In genomic region chr14:71320734-71321555, GRCh38 we compare ENCODE assay signal across 7 cellular contexts. TPM values are rescaled to one million over a fixed set of nuclear protein-coding genes. Genes with fewer than 3 reads are reported as not detected.
DNase-seq lines count a peak whose midpoint lies in the region; FAIRE-seq and TF ChIP-seq lines count a peak whose summit lies in the region.

No MANE protein-coding gene starts in this region.

- H3K79me1 ChIP-seq in H1 (ENCODE audit: low read depth, low read length), result no peaks in the 10 kb centered on the region
- no peaks in the 10 kb centered on the region for H3K79me1 ChIP-seq in mesendoderm (ENCODE audit: low read length)

- H3K56ac ChIP-seq in H1 (replicated peaks; ENCODE audit: insufficient read length, low read depth, low read length) (peak overlapping the region; percentile 40), mesendoderm (ENCODE audit: low read length) (peak overlapping the region; percentile 83)

- CTCF ChIA-PET in H1 (lab: Charles Lee; ENCODE audit: partially characterized antibody), result interaction anchor here (0.6 to 1.9 kb wide), 6 partner anchors 11 to 182 kb away, joined by 3 to 8 read pairs (median 3); no protein-coding TSS in a partner anchor

- no peak overlapping the region for H3K4ac ChIP-seq in H1 (replicated peaks; ENCODE audit: insufficient read length, low read depth, low read length)
- peak overlapping the region; percentile 89 for H3K4ac ChIP-seq in mesendoderm (ENCODE audit: low read depth, low read length)

- H2BK15ac ChIP-seq in H1 (ENCODE audit: low read length) (no peak overlapping the region; the same call in 1 of the 2 replicates), mesendoderm (replicated peaks; ENCODE audit: low read depth) (peak overlapping the region; percentile 65)

- H4K5ac ChIP-seq in H1 (ENCODE audit: insufficient read length, low read depth, low read length), result peak overlapping the region; percentile 63
- H4K5ac ChIP-seq in mesendoderm (ENCODE audit: low read length), result no peak overlapping the region

- H2BK12ac ChIP-seq in H1 (ENCODE audit: low read depth, low read length), result 0 out of 2 replicates have a peak overlapping the region, but pooled peaks have one; percentile 62

- DNase-seq in GM12891 (ENCODE audit: insufficient read length, low spot score), result peak; percentile 41
- DNase-seq in HFF-Myc (ENCODE audit: extremely low read depth, low read depth), result no peak
- peak; percentile 60 for DNase-seq in NCI-H2171 (lab: John Stamatoyannopoulos, UW)
- DNase-seq in activated CD8-positive, alpha-beta memory T cell treated with anti-CD3 and anti-CD28 coated beads for 4 hours (ENCODE audit: low read depth in 2 of 2), result peak; percentile 29 to 30
- peak in 1 of 2 experiments; percentile 78 for DNase-seq in H1 (ENCODE audit: low read depth in 1 of 2, low spot score in 2 of 2)
- peak; percentile 66 for DNase-seq in mesendoderm
- peak; percentile 35 for DNase-seq in stimulated activated CD8-positive, alpha-beta memory T cell treated with anti-CD3 and anti-CD28 coated beads, Interleukin-15, amount 100 ng/mL, for 24 hours (ENCODE audit: low read depth)

- H3K4me3 ChIP-seq in HFF-Myc (replicated peaks; ENCODE audit: low read depth, low read length), result peak overlapping the region; percentile 77
- peak overlapping the region; percentile 54 to 89 (median 86) for H3K4me3 ChIP-seq in H1 (ENCODE audit: extremely low read depth in 1 of 4, insufficient read depth in 2 of 4, low read depth in 3 of 4, low read length in 4 of 4)
- peak overlapping the region; percentile 66 for H3K4me3 ChIP-seq in mesendoderm (ENCODE audit: low read length)

- peaks cover 0 to 46% of the 10 kb centered on the region in 2 experiments; a peak in 3 of 4 replicates for H3K79me2 ChIP-seq in H1 (ENCODE audit: control insufficient read depth in 1 of 2, insufficient read depth in 2 of 2, low read length in 2 of 2)
- H3K79me2 ChIP-seq in mesendoderm (ENCODE audit: control insufficient read depth, insufficient read depth, low read length), result peaks cover 24% of the 10 kb centered on the region

- POLR2A ChIA-PET in H1 (lab: Charles Lee; ENCODE audit: partially characterized antibody), result interaction anchor here (0.7 to 2.9 kb wide), 25 partner anchors 10 to 680 kb away, joined by 3 to 19 read pairs (median 3); partner anchors contain the start of gene MAP3K9

- H3K4me1 ChIP-seq in H1 (replicated peaks in 1 of 4; ENCODE audit: control insufficient read depth in 3 of 4, insufficient read depth in 4 of 4, low read length in 3 of 4) (peaks cover 2 to 15% (median 8%) of the 10 kb centered on the region in 4 experiments; a peak in 4 of 7 replicates), mesendoderm (ENCODE audit: control insufficient read depth, low read depth, low read length) (peaks cover 6% of the 10 kb centered on the region)

- peak overlapping the region; percentile 85 for H2BK5ac ChIP-seq in H1 (ENCODE audit: low read depth, low read length)
- peak overlapping the region; percentile 57 for H2BK5ac ChIP-seq in mesendoderm (ENCODE audit: low read length)

- H2AFZ ChIP-seq in H1 (ENCODE audit: low read length), result no peak overlapping the region

- TF ChIP-seq CTCF in HFF-Myc (IDR thresholded peaks at IDR 0.05; ENCODE audit: low read depth, low read length, missing control alignments), result no peak
- TF ChIP-seq CTCF in H1 (IDR thresholded peaks at IDR 0.05; ENCODE audit: control extremely low read depth in 1 of 3, insufficient read depth in 1 of 3, low read depth in 1 of 3, low read length in 3 of 3), result no peak

- TF ChIP-seq EP300 in H1 (IDR thresholded peaks at IDR 0.05; ENCODE audit: borderline replicate concordance in 1 of 2, low read depth in 2 of 2, low read length in 2 of 2), result no peak; a peak in 1 of 3 replicates

- TF ChIP-seq POLR2A in GM12891 (IDR thresholded peaks at IDR 0.05; ENCODE audit: low read depth, low read length) (no peak; the same call in none of the 2 replicates), H1 (IDR thresholded peaks at IDR 0.05; ENCODE audit: control extremely low read depth in 1 of 2, low read depth in 2 of 2, low read length in 2 of 2) (peak in 1 of 2 experiments; percentile 3; a peak in 2 of 3 replicates)

- H3K36me3 ChIP-seq in H1 (ENCODE audit: control insufficient read depth in 2 of 4, insufficient read depth in 4 of 4, low read length in 3 of 4) (no peaks in the 10 kb centered on the region), mesendoderm (ENCODE audit: control insufficient read depth, insufficient read depth, low read length) (no peaks in the 10 kb centered on the region)

- peak overlapping the region; percentile 75 for H4K91ac ChIP-seq in H1 (replicated peaks; ENCODE audit: insufficient read length, low read length)

- no peak overlapping the region for H3K23ac ChIP-seq in H1 (ENCODE audit: insufficient read length)
- no peak overlapping the region for H3K23ac ChIP-seq in mesendoderm (ENCODE audit: low read length)

- no peak overlapping the region for H2BK20ac ChIP-seq in H1 (ENCODE audit: low read length)

- peaks cover 3% of the 10 kb centered on the region; the same call in 1 of the 2 replicates for H3K23me2 ChIP-seq in H1 (ENCODE audit: low read depth, low read length)

- no peak overlapping the region for H2AK5ac ChIP-seq in H1 (ENCODE audit: low read depth, low read length)
- no peak overlapping the region for H2AK5ac ChIP-seq in mesendoderm (ENCODE audit: low read length)

- 2% methylated on average over 45 of the region's 95 CpGs; no CpG with 5 or more reads in 1 of the 2 experiments for WGBS in H1 (ENCODE audit: extremely low coverage in 1 of 2, insufficient coverage in 1 of 2, insufficient read length in 1 of 2, insufficient replicate concordance in 2 of 2, low coverage in 1 of 2, low lambda C conversion rate in 2 of 2, missing lambda C conversion rate in 1 of 2), 2 experiments
- WGBS in mesendoderm (ENCODE audit: extremely low coverage, insufficient coverage, low lambda C conversion rate), result no CpG with 5 or more reads among the region's 95 CpGs

- H3K18ac ChIP-seq in H1 (ENCODE audit: extremely low read depth, low read length) (peak overlapping the region; percentile 85), mesendoderm (ENCODE audit: low read length) (peak overlapping the region; percentile 99)

- H3K27ac ChIP-seq in H1 (ENCODE audit: low read depth, low read length), result peak overlapping the region; percentile 79
- H3K27ac ChIP-seq in mesendoderm (ENCODE audit: low read depth, low read length), result peak overlapping the region; percentile 98

- peak overlapping the region; percentile 88 to 91 for H3K4me2 ChIP-seq in H1 (ENCODE audit: insufficient read depth in 1 of 2, low read depth in 2 of 2, low read length in 2 of 2)
- peak overlapping the region; percentile 52 for H3K4me2 ChIP-seq in mesendoderm (ENCODE audit: low read length)

- peak; percentile 5 to 21; a peak in 2 of 4 replicates for TF ChIP-seq RAD21 in H1 (IDR thresholded peaks at IDR 0.05 in 1 of 2, conservative IDR thresholded peaks at IDR 0.05 in 1 of 2; ENCODE audit: low read depth in 2 of 2, low read length in 2 of 2)

- H3K9ac ChIP-seq in H1 (replicated peaks in 1 of 4; ENCODE audit: extremely low read depth in 1 of 4, low read depth in 3 of 4, low read length in 3 of 4) (peak overlapping the region; percentile 73 to 91 (median 80)), mesendoderm (ENCODE audit: low read length) (peak overlapping the region; percentile 72)

- H3K27me3 ChIP-seq in H1 (replicated peaks in 1 of 4; ENCODE audit: control insufficient read depth in 3 of 4, extremely low read depth in 1 of 4, insufficient read depth in 3 of 4, low read length in 3 of 4) (no peaks in the 10 kb centered on the region), mesendoderm (ENCODE audit: insufficient read depth, low read length, poor library complexity) (no peaks in the 10 kb centered on the region)

- no peak overlapping the region for H3K14ac ChIP-seq in H1 (ENCODE audit: insufficient read length)

- H4K20me1 ChIP-seq in H1 (replicated peaks in 1 of 2; ENCODE audit: control insufficient read depth in 1 of 2, insufficient read depth in 2 of 2, low read length in 2 of 2), result peaks cover 2% of the 10 kb centered on the region in 2 experiments

- H2BK120ac ChIP-seq in H1 (replicated peaks; ENCODE audit: low read depth, low read length) (peak overlapping the region; percentile 3), mesendoderm (ENCODE audit: low read depth, low read length) (peak overlapping the region; percentile 52)

- H4K8ac ChIP-seq in H1 (ENCODE audit: extremely low read depth, insufficient read depth, low read length) (peak overlapping the region; percentile 95), mesendoderm (ENCODE audit: low read depth, low read length) (peak overlapping the region; percentile 87)

- no peaks in the 10 kb centered on the region for H3K9me3 ChIP-seq in H1 (ENCODE audit: insufficient read depth in 2 of 2, low read depth in 1 of 2, low read length in 1 of 2)

- peak; percentile 80 for FAIRE-seq in GM12891 (lab: Jason Lieb, UNC)
- FAIRE-seq in H1 (lab: Jason Lieb, UNC), result no peak

TF ChIP-seq in GM12891, 5 proteins besides CTCF, POLR2A, EP300 and RAD21:
- peak; percentile 2; the same call in 1 of the 2 replicates for TF ChIP-seq POLR2AphosphoS5 (IDR thresholded peaks at IDR 0.05; ENCODE audit: low read depth, low read length)
- no peak for TF ChIP-seq PAX5 (IDR thresholded peaks at IDR 0.05; ENCODE audit: insufficient read depth, low read length, severe bottlenecking)

RNA-seq across cellular contexts. Expression of gene SIPA1L1, which starts 0.7 kb away (rescaled TPM):
- 39.8 TPM for polyA plus RNA-seq in GM12891 (2012; ENCODE audit: low read depth, missing spikeins)
- 78.3 and 79.8 TPM in 2 replicates for total RNA-seq in H1 (2021; fragmentation: NEBNext Ultra II Directional; extraction: Animal tissue kit (Norgen Biotek cat#: 25700))
- polyA plus RNA-seq in H1 (2011; rRNA removed), result 45.8 and 46.5 TPM in 2 replicates
- 43.2 TPM for polyA plus RNA-seq in H1 (2011; cell fraction: cytosol; rRNA removed)
- polyA plus RNA-seq in H1 (2011; cell fraction: nucleus; rRNA removed), result 84.2 TPM
- 54.3 to 65.2 TPM (median 61.6 TPM) in 4 replicates for polyA plus RNA-seq in H1 (2012, experiment 1 of 2)
- polyA plus RNA-seq in H1 (2012, experiment 2 of 2), result 8.1 TPM
- 42.7 TPM for polyA plus RNA-seq in H1 (2013, experiment 1 of 2)
- 39.1 TPM for polyA plus RNA-seq in H1 (2013, experiment 2 of 2)
- polyA minus RNA-seq in H1 (2011; rRNA and poly(A)+ RNA removed), result 69.6 and 71.4 TPM in 2 replicates
- 60.5 TPM for polyA minus RNA-seq in H1 (2011; cell fraction: cytosol; rRNA and poly(A)+ RNA removed)
- 96.9 TPM for polyA minus RNA-seq in H1 (2011; cell fraction: nucleus; rRNA and poly(A)+ RNA removed)
- 46.6 TPM for polyA plus RNA-seq in mesendoderm (2013, experiment 1 of 2)
- polyA plus RNA-seq in mesendoderm (2013, experiment 2 of 2), result 47.5 TPM
